1 cellular context compared by ENCODE assay signal in the genomic region with DNA sequence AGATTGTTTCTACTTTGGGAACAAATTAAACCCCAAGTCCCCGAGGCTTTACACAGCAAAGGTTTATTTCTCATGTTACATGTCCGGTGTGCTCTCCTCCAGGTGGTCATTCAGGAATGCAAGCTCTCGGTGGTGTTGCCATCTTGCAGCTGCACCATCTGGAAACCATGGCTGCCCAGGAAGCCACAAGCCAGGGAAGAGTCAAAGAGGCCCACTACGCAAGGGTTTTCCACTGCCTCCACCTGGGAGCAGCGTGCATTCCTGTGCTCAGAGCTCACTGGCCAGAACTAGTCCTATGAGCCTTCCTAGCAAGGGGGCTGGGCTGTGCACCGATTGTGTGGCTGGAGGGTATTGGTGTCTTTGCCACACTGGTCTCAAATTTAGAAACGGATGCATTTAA.
TF ChIP-seq lines count a peak whose summit lies in the region.

No MANE protein-coding gene starts in this region.

TF ChIP-seq in IMR-90, 13 proteins besides CTCF, POLR2A, EP300 and RAD21 (continued from another document):
- TF ChIP-seq SMC3 (IDR thresholded peaks at IDR 0.05; ENCODE audit: low read depth, low read length) (no peak), RFX5 (IDR thresholded peaks at IDR 0.05; ENCODE audit: low read depth, low read length) (no peak), MAZ (IDR thresholded peaks at IDR 0.05; ENCODE audit: borderline replicate concordance, low read depth, low read length) (no peak), NFE2L2 (IDR thresholded peaks at IDR 0.05; ENCODE audit: low read depth, low read length) (no peak), RCOR1 (IDR thresholded peaks at IDR 0.05; ENCODE audit: insufficient replicate concordance, low read length) (no peak), CHD1 (IDR thresholded peaks at IDR 0.05; ENCODE audit: low read depth, low read length) (no peak), MXI1 (IDR thresholded peaks at IDR 0.05; ENCODE audit: borderline replicate concordance, low read depth, low read length) (no peak), CEBPB (IDR thresholded peaks at IDR 0.05; ENCODE audit: low read depth, low read length) (no peak), MAFK (IDR thresholded peaks at IDR 0.05; ENCODE audit: low read depth, low read length) (no peak), FOS (IDR thresholded peaks at IDR 0.05; ENCODE audit: low read depth, low read length) (no peak)
